In the genomic region with DNA sequence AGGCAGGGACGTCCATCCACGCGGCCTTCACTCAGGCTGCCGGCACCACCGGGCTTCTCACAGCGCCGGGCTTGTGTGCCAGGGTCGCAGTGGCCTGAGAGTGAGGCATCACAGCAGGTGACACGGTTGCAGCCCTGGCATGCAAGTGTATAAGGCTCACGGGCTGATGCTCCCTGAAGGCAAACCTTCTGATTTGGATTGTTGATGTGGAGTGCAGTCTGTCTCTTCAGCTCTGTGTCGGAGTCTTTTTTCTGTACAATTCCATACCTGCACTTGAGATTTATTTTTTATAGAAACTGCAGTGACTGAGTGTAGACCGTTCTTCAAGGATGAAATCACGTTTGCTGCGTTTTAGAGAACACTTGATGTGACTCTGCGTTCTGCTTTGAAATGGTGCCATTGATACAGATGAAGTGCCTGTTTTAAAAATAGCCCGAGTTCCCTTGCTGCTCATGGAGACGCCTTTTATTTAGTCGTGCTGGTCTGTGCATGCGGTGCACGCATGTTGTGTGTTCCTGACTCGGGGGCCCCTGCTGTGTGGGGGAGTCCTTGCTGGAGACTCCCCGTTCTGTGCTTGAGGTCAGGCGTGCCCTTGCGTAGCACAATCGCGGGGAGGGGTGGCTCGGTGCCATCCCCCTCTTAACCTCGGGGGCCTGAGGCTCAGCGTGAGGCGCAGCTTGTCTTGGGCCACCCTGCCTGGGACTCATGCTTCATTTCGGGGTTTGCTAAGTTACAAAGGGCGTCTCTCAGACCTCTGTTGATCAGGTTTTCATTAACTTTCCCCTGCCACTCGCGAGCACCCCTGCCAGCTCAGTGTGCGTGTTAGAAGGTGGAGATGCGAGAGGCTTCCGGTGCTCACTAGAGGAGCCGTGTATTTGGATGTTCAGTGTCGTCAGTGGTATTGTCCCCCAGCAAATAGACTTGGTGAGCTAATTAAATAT, we compare ENCODE assay signal across 8 cellular contexts. TPM values are rescaled to one million over a fixed set of nuclear protein-coding genes. Genes with fewer than 3 reads are reported as not detected.
DNase-seq lines count a peak whose midpoint lies in the region; ATAC-seq and TF ChIP-seq lines count a peak whose summit lies in the region.
"Had no signal": no experiment of that assay in that cellular context is flagged by ENCODE, and none has a peak within 500 bp of the region (broad histone marks: within the 10 kb centered on the region; RNA-seq: fewer than 3 reads in every experiment).

No MANE protein-coding gene starts in this region.

- no peak overlapping the region for H3K4me3 ChIP-seq in esophagus muscularis mucosa

- DNase-seq in naive thymus-derived CD8-positive, alpha-beta T cell, result peak in 8 of 10 donors; percentile 12 to 68 (median 44)
- DNase-seq in esophagus muscularis mucosa (ENCODE audit: extremely low spot score) (no peak), NCI-H1105 (lab: John Stamatoyannopoulos, UW) (no peak)
- no peak for DNase-seq in activated CD4-positive, alpha-beta T cell treated with anti-CD3 and anti-CD28 coated beads, Interleukin-2, amount 50 U/mL, for 48 hours
- DNase-seq: stimulated activated CD4-positive, alpha-beta T cell treated with anti-CD3 and anti-CD28 coated beads, Interleukin-4, amount 100 ng/mL, for 1 hour had no signal

- TF ChIP-seq EP300 in esophagus muscularis mucosa (IDR thresholded peaks at IDR 0.05), result no peak

- peaks cover 14 to 57% (median 27%) of the 10 kb centered on the region in 4 donors for H3K4me1 Mint-ChIP-seq in naive thymus-derived CD8-positive, alpha-beta T cell

- H3K4me3 Mint-ChIP-seq in naive thymus-derived CD8-positive, alpha-beta T cell, result peak overlapping the region; percentile 65 to 83 (median 73)

- H3K36me3 Mint-ChIP-seq in naive thymus-derived CD8-positive, alpha-beta T cell, result peaks cover 0 to 45% (median 15%) of the 10 kb centered on the region in 3 donors

- peak overlapping the region; percentile 82 to 97 (median 90) for H3K27ac Mint-ChIP-seq in naive thymus-derived CD8-positive, alpha-beta T cell

- no peak overlapping the region for H3K27ac ChIP-seq in esophagus muscularis mucosa (replicated peaks in 1 of 4)

- no peaks in the 10 kb centered on the region for H3K27me3 Mint-ChIP-seq in naive thymus-derived CD8-positive, alpha-beta T cell

- peaks cover 7 to 65% (median 27%) of the 10 kb centered on the region in 4 donors for H3K36me3 ChIP-seq in esophagus muscularis mucosa

- no peaks in the 10 kb centered on the region for H3K4me1 ChIP-seq in esophagus muscularis mucosa

- WGBS in esophagus muscularis mucosa, result 94% methylated on average over 32 of the region's 39 CpGs

- no peaks in the 10 kb centered on the region for H3K9me3 ChIP-seq in esophagus muscularis mucosa

- intact Hi-C loops in esophagus muscularis mucosa (cut with DNase I), result no loop called here

- H3K27me3 ChIP-seq in esophagus muscularis mucosa, result no peaks in the 10 kb centered on the region

- H3K9me3 Mint-ChIP-seq in naive thymus-derived CD8-positive, alpha-beta T cell, result no peaks in the 10 kb centered on the region

- no peak for TF ChIP-seq POLR2A in esophagus muscularis mucosa (IDR thresholded peaks at IDR 0.05; ENCODE audit: low read depth)

- TF ChIP-seq CTCF in esophagus muscularis mucosa (IDR thresholded peaks at IDR 0.05), result no peak

- ATAC-seq in GM18861 (IDR thresholded peaks at IDR 0.05; ENCODE audit: unreplicated experiment) (peak; percentile 51), GM21576 (IDR thresholded peaks at IDR 0.05; ENCODE audit: unreplicated experiment) (peak; percentile 46), HG03565 (IDR thresholded peaks at IDR 0.05; ENCODE audit: unreplicated experiment) (peak; percentile 26)
- ATAC-seq in naive thymus-derived CD8-positive, alpha-beta T cell, result peak; percentile 91 to 92

- POLR2A ChIA-PET in naive thymus-derived CD8-positive, alpha-beta T cell (lab: Charles Lee), result interaction anchor here (0.7 to 1.5 kb wide), 3 partner anchors 27 to 127 kb away, joined by 3 to 5 read pairs (median 5); no protein-coding TSS in a partner anchor

RNA-seq across cellular contexts. Expression of gene AMN, which starts 21.6 kb away (rescaled TPM):
- total RNA-seq in naive thymus-derived CD8-positive, alpha-beta T cell, result 10 to 100 TPM; 15.8 to 20.8 TPM
- polyA plus RNA-seq in naive thymus-derived CD8-positive, alpha-beta T cell, result 1 to 10 TPM; 2.3 to 5.6 (median 4.1) TPM
- total RNA-seq in esophagus muscularis mucosa, result under 1 TPM in 2 of 4 donors, not detected in 2; 0.11 to 0.32 TPM

Comparison
In these comparisons a context has a peak if more than half of its experiments do, and no peak if none do; other contexts are left out.
1. ATAC-seq: peak in every context shown above with its lines; median percentile 92 in naive thymus-derived CD8-positive, alpha-beta T cell; 51 in GM18861; 46 in GM21576; 26 in HG03565.
2. DNase-seq: peak in naive thymus-derived CD8-positive, alpha-beta T cell (8 of 10); none in esophagus muscularis mucosa (single experiment), NCI-H1105 (single experiment) and activated CD4-positive, alpha-beta T cell treated with anti-CD3 and anti-CD28 coated beads, Interleukin-2, amount 50 U/mL, for 48 hours (0 of 2).
3. RNA of gene AMN, which starts 21.6 kb away (total RNA-seq): 15.8 to 20.8 TPM in naive thymus-derived CD8-positive, alpha-beta T cell; 0.11 to 0.32 TPM in esophagus muscularis mucosa; every median in the first group is over 10 times any median in the second.